In the genomic region with DNA sequence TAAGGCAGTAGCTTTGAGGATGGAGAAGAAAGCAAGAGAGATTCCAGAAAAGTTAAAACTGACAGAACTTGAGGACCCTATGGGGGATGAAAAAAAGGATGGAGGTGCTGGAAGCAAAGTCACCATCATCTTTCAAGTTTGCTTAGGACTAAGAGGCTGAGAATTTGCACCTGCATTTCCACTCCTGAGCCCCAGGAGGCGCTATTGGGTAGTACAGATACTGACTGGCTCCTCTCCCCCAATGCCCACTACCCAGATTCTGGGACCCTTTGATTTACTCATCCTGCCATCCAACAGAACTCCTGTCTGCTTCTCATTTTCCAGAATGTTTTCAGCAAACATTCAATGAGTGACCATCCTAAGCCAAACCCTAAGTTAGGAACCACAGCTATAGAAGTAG, we compare ENCODE assay signal across 18 cellular contexts. TPM values are rescaled to one million over a fixed set of nuclear protein-coding genes. Genes with fewer than 3 reads are reported as not detected.
DNase-seq lines count a peak whose midpoint lies in the region; ATAC-seq, FAIRE-seq and TF ChIP-seq lines count a peak whose summit lies in the region.
"Had no signal": no experiment of that assay in that cellular context is flagged by ENCODE, and none has a peak within 500 bp of the region (broad histone marks: within the 10 kb centered on the region; RNA-seq: fewer than 3 reads in every experiment).

No MANE protein-coding gene starts in this region.

- H3K4me2 ChIP-seq in endothelial cell of umbilical vein (ENCODE audit: insufficient read depth, low read length) = no peak overlapping the region

- H3K4me1 ChIP-seq in endothelial cell of umbilical vein (ENCODE audit: control insufficient read depth, extremely low read depth, insufficient read depth, low read length) = no peaks in the 10 kb centered on the region

- no peaks in the 10 kb centered on the region for H3K27me3 ChIP-seq in endothelial cell of umbilical vein (ENCODE audit: control insufficient read depth in 2 of 2, insufficient read depth in 2 of 2, low read length in 2 of 2)
- H3K27me3 ChIP-seq: stomach had no signal

- H3K36me3 Mint-ChIP-seq in osteocyte (ENCODE audit: unreplicated experiment) = no peaks in the 10 kb centered on the region
- H3K36me3 Mint-ChIP-seq: activated naive CD8-positive, alpha-beta T cell treated with anti-CD3 and anti-CD28 coated beads, Interleukin-2, amount 10 ng/mL, durations not matched to agents 7 days and 5 days had no signal

- H3K27ac Mint-ChIP-seq in osteocyte (ENCODE audit: unreplicated experiment) = no peak overlapping the region
- H3K27ac Mint-ChIP-seq: activated naive CD8-positive, alpha-beta T cell treated with anti-CD3 and anti-CD28 coated beads, Interleukin-2, amount 10 ng/mL, durations not matched to agents 7 days and 5 days had no signal

- ATAC-seq in HG02970 (IDR thresholded peaks at IDR 0.05; ENCODE audit: low FRiP score, unreplicated experiment) = no peak

- H3K79me2 ChIP-seq in endothelial cell of umbilical vein (ENCODE audit: control insufficient read depth, insufficient read depth, low read length) = no peaks in the 10 kb centered on the region

- DNase-seq in NCI-H82 treated with DMSO at 0.1 percent for 48 hours (lab: John Stamatoyannopoulos, UW; ENCODE audit: unreplicated experiment) = peak; percentile 6
- DNase-seq in endothelial cell of umbilical vein (ENCODE audit: low read depth, low spot score) = no peak
- no peak for DNase-seq in osteocyte (ENCODE audit: extremely low spot score, unreplicated experiment)
- DNase-seq in NCI-H1694 (lab: John Stamatoyannopoulos, UW) = no peak
- DNase-seq in DMS 273 treated with DMSO at 0.1 percent for 48 hours (lab: John Stamatoyannopoulos, UW) = no peak
- DNase-seq: activated CD4-positive, alpha-beta T cell treated with anti-CD3 and anti-CD28 coated beads for 4 hours; activated naive CD8-positive, alpha-beta T cell treated with anti-CD3 and anti-CD28 coated beads, Interleukin-2, amount 10 ng/mL, durations not matched to agents 7 days and 5 days; COR-L47; NCI-H1092 treated with DMSO at 0.1 percent for 48 hours; NCI-H446 treated with DMSO at 0.1 percent for 48 hours; RPMI8226; stomach had no signal

- H3K4me3 ChIP-seq in endothelial cell of umbilical vein (replicated peaks in 1 of 3; ENCODE audit: insufficient read depth in 1 of 3, low read depth in 1 of 3, low read length in 3 of 3) = no peak overlapping the region
- H3K4me3 ChIP-seq: stomach had no signal

- intact Hi-C loops in endothelial cell of umbilical vein (cut with micrococcal nuclease) = no loop called here

- no peak overlapping the region for H2AFZ ChIP-seq in endothelial cell of umbilical vein (ENCODE audit: low read depth, low read length)

- H4K20me1 ChIP-seq in endothelial cell of umbilical vein (replicated peaks; ENCODE audit: control insufficient read depth, extremely low read depth, insufficient read depth, low read length) = no peaks in the 10 kb centered on the region

- H3K9me3 Mint-ChIP-seq in osteocyte (ENCODE audit: unreplicated experiment) = peaks cover 19% of the 10 kb centered on the region

- no peak overlapping the region for H3K27ac ChIP-seq in endothelial cell of umbilical vein (ENCODE audit: insufficient read depth, low read depth, low read length)
- H3K27ac ChIP-seq: stomach had no signal

- H3K4me3 Mint-ChIP-seq in osteocyte (ENCODE audit: unreplicated experiment) = no peak overlapping the region
- H3K4me3 Mint-ChIP-seq: activated naive CD8-positive, alpha-beta T cell treated with anti-CD3 and anti-CD28 coated beads, Interleukin-2, amount 10 ng/mL, durations not matched to agents 7 days and 5 days had no signal

- H3K4me1 Mint-ChIP-seq in osteocyte (ENCODE audit: unreplicated experiment) = peaks cover 20% of the 10 kb centered on the region
- H3K4me1 Mint-ChIP-seq: activated naive CD8-positive, alpha-beta T cell treated with anti-CD3 and anti-CD28 coated beads, Interleukin-2, amount 10 ng/mL, durations not matched to agents 7 days and 5 days had no signal

- no peaks in the 10 kb centered on the region for H3K9me3 ChIP-seq in endothelial cell of umbilical vein (replicated peaks; ENCODE audit: control insufficient read depth, insufficient read depth, low read length)

- no peak for TF ChIP-seq POLR2A in endothelial cell of umbilical vein (IDR thresholded peaks at IDR 0.05; ENCODE audit: low read depth, low read length)

- H3K27me3 Mint-ChIP-seq in osteocyte (ENCODE audit: unreplicated experiment) = peaks cover 3% of the 10 kb centered on the region

- CTCF ChIA-PET in endothelial cell of umbilical vein (lab: Charles Lee) = interaction anchor here (1.0 kb wide), 1 partner anchor 18 kb away, joined by 3 read pairs; no protein-coding TSS in a partner anchor

- H3K9ac ChIP-seq in endothelial cell of umbilical vein (replicated peaks; ENCODE audit: extremely low read depth, insufficient read depth, low read length) = no peak overlapping the region

- H3K36me3 ChIP-seq in endothelial cell of umbilical vein (ENCODE audit: control insufficient read depth in 2 of 2, extremely low read depth in 1 of 2, insufficient read depth in 2 of 2, low read length in 2 of 2) = no peaks in the 10 kb centered on the region
- H3K36me3 ChIP-seq: stomach had no signal

- H3K9me1 ChIP-seq in endothelial cell of umbilical vein (replicated peaks; ENCODE audit: control insufficient read depth, extremely low read depth, insufficient read depth, low read length) = no peaks in the 10 kb centered on the region

- dilution Hi-C loops in endothelial cell of umbilical vein (cut with MboI; ENCODE audit: extremely low pct_ligation_motif_present, low sequenced_read_pairs) = no loop called here

- no TSS peak for BruUV-seq in endothelial cell of umbilical vein (replicated peaks; lab: Mats Ljungman, UMichigan)

- no peak for FAIRE-seq in endothelial cell of umbilical vein (lab: Jason Lieb, UNC)
- FAIRE-seq: colon had no signal

- POLR2A ChIA-PET in endothelial cell of umbilical vein (lab: Charles Lee) = no interaction called here

- TF ChIP-seq CTCF in GM12873 (IDR thresholded peaks at IDR 0.05; ENCODE audit: insufficient read depth, low read depth, low read length, missing control alignments) (peak; percentile 53), endothelial cell of umbilical vein (IDR thresholded peaks at IDR 0.05; ENCODE audit: extremely low read depth in 1 of 2, insufficient read depth in 1 of 2, low read depth in 1 of 2, low read length in 2 of 2) (peak; percentile 1 to 18), osteocyte (IDR thresholded peaks at IDR 0.05) (peak; percentile 25)

TF ChIP-seq in endothelial cell of umbilical vein, 7 proteins besides CTCF, POLR2A, EP300 and RAD21:
- TF ChIP-seq GATA2 (IDR thresholded peaks at IDR 0.05; ENCODE audit: insufficient read depth, insufficient read length, low read depth, low read length) (no peak), EZH2 (IDR thresholded peaks at IDR 0.05; ENCODE audit: borderline replicate concordance, low read depth, low read length, severe bottlenecking) (no peak)

RNA-seq across cellular contexts. Expression of a gene that starts 34.0 kb away (rescaled TPM):
- total RNA-seq in endothelial cell of umbilical vein (not detected in 2 replicates), osteocyte (47.5 and 48.5 TPM in 2 replicates)
- 0.60 and 0.61 TPM in 2 replicates for polyA plus RNA-seq in endothelial cell of umbilical vein
- 0.14 and 0.15 TPM in 2 replicates for polyA plus RNA-seq in endothelial cell of umbilical vein (2011; cell fraction: cytosol; rRNA removed)
- 0.07 and 0.13 TPM in 2 replicates for polyA plus RNA-seq in endothelial cell of umbilical vein (2011; cell fraction: nucleus; rRNA removed)
- 0.13 and 0.42 TPM in 2 replicates for polyA plus RNA-seq in endothelial cell of umbilical vein (2012)
- 1.7 and 1.8 TPM in 2 replicates for polyA minus RNA-seq in endothelial cell of umbilical vein
- polyA minus RNA-seq in endothelial cell of umbilical vein (2011; cell fraction: cytosol; rRNA and poly(A)+ RNA removed) = not detected
- 0.10 and 0.58 TPM in 2 replicates for polyA minus RNA-seq in endothelial cell of umbilical vein (2011; cell fraction: nucleus; rRNA and poly(A)+ RNA removed)
- total RNA-seq: fibroblast of lung; lung microvascular endothelial cell; T-helper 2 cell treated with Interferon-gamma antibody and Interleukin-4, amounts not matched to agents 100 ng/mL and 5 ng/mL, for 36 hours had no signal

Comparison
In these comparisons a context has a peak if more than half of its experiments do, and no peak if none do; other contexts are left out.
1. RNA of a gene that starts 34.0 kb away (total RNA-seq): 47.5 to 48.5 TPM in osteocyte; not detected in endothelial cell of umbilical vein; every median in the first group is over 10 times any median in the second.
2. Peak in every context shown above with its lines, with median percentiles within 50 percentile points of each other: CTCF ChIP-seq.